8 cellular contexts compared by ENCODE assay signal in the genomic region with DNA sequence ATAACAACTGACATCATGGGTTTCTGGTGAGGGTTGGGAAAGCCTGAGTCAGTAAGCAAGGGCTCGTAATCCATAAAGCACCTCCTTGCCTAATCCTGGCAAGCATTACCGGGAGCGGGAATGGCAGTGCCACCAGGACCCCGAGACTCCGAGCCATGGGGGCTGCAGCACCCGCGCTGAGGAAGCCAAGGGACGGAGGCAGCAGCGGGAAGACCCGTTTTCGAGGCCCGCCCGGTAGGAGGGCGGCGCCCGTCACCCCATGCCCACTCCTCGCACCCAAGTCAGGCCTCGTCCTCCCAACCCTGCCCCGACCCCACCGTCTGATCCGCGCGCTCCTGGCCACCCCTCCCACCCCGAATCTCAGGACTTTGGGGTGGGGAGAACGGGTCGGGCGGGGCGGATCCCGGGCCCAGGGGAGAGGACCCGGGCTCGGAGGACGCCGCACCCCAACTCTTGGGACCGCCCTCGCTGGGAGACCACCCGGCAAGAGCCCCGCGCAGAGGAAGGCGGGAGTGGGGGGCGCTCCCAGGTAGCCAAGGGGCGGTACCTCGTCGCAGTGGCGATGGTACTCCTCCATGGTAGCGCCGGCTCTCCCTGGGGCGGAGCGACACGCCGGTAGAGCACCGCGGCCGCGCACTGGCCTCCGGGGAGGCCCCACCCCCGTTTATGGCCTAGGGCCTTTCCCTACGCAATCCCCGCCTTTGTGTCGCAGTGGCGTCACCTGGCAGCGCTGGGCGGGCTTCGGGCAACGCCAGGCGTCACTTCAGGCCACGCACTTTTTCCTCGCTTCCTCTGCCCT. TPM values are rescaled to one million over a fixed set of nuclear protein-coding genes. Genes with fewer than 3 reads are reported as not detected.
DNase-seq lines count a peak whose midpoint lies in the region; ATAC-seq and TF ChIP-seq lines count a peak whose summit lies in the region.

A gene with protein sequence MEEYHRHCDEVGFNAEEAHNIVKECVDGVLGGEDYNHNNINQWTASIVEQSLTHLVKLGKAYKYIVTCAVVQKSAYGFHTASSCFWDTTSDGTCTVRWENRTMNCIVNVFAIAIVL (minus strand): TSS at position 638 of the 799 bp plus-strand sequence. CDS start 61 bp downstream, at position 577.

- H3K27me3 Mint-ChIP-seq in activated T-cell treated with anti-CD3 and anti-CD28 coated beads, Interleukin-2, amount 50 U/mL, for 4 hours (ENCODE audit: low read depth), result no peaks in the 10 kb centered on the region

- no peak for TF ChIP-seq CTCF in GM20000 (IDR thresholded peaks at IDR 0.05; ENCODE audit: extremely low read depth, missing control alignments)
- TF ChIP-seq CTCF in OCI-LY3 (IDR thresholded peaks at IDR 0.05; ENCODE audit: low read depth, low read length), result no peak

- H3K9me3 Mint-ChIP-seq in activated T-cell treated with anti-CD3 and anti-CD28 coated beads, Interleukin-2, amount 50 U/mL, for 4 hours, result no peaks in the 10 kb centered on the region

- H3K9ac ChIP-seq in OCI-LY3 (ENCODE audit: low read length) (peak within 1 kb of the TSS; percentile 90), mucosa of stomach (ENCODE audit: low read length) (peak within 1 kb of the TSS; percentile 86)

- H3K36me3 ChIP-seq in OCI-LY3 (replicated peaks; ENCODE audit: low read depth, low read length) (no peaks in the 10 kb centered on the region), mucosa of stomach (ENCODE audit: control insufficient read depth, insufficient read depth, low read length) (no peaks in the 10 kb centered on the region)

- H3K36me3 Mint-ChIP-seq in activated T-cell treated with anti-CD3 and anti-CD28 coated beads, Interleukin-2, amount 50 U/mL, for 4 hours (ENCODE audit: insufficient read depth), result peaks cover 2% of the 10 kb centered on the region

- no peaks in the 10 kb centered on the region for H3K79me2 ChIP-seq in OCI-LY3 (ENCODE audit: low read length)

- no peaks in the 10 kb centered on the region for H4K20me1 ChIP-seq in OCI-LY3 (ENCODE audit: insufficient read depth, low read length)

- H3K4me1 ChIP-seq in OCI-LY3 (ENCODE audit: low read length), result peaks cover 11% of the 10 kb centered on the region; the same call in 1 of the 2 replicates
- H3K4me1 ChIP-seq in mucosa of stomach (ENCODE audit: control insufficient read depth, insufficient read depth, low read length), result no peaks in the 10 kb centered on the region

- H3K4me1 Mint-ChIP-seq in activated T-cell treated with anti-CD3 and anti-CD28 coated beads, Interleukin-2, amount 50 U/mL, for 4 hours (ENCODE audit: low read depth), result peaks cover 28% of the 10 kb centered on the region

- H3K27me3 ChIP-seq in OCI-LY3 (ENCODE audit: low read depth, low read length) (no peaks in the 10 kb centered on the region), mucosa of stomach (ENCODE audit: control insufficient read depth, insufficient read depth, low read length) (no peaks in the 10 kb centered on the region)

- peak within 1 kb of the TSS; percentile 45; the same call in 1 of the 2 replicates for H3K27ac ChIP-seq in OCI-LY3 (ENCODE audit: low read length)

- H3K4me2 ChIP-seq in OCI-LY3 (ENCODE audit: low read length), result peak within 1 kb of the TSS; percentile 96

- DNase-seq in COLO668 (lab: John Stamatoyannopoulos, UW; ENCODE audit: unreplicated experiment) (peak; percentile 90), GM20000 (ENCODE audit: low spot score) (peak; percentile 83), HT-29 (ENCODE audit: low spot score) (peak; percentile 71)
- peak; percentile 62 for DNase-seq in activated T-cell treated with anti-CD3 and anti-CD28 coated beads, Interleukin-2, amount 50 U/mL, for 4 hours
- peak; percentile 39 for DNase-seq in stimulated activated CD8-positive, alpha-beta memory T cell treated with anti-CD3 and anti-CD28 coated beads, Interleukin-7, amount 100 ng/mL, for 24 hours (ENCODE audit: low read depth)

- ATAC-seq in activated T-cell treated with anti-CD3 and anti-CD28 coated beads, Interleukin-2, amount 50 U/mL, for 4 hours, result peak; percentile 92 to 93
- peak; percentile 94 for ATAC-seq in esophagus mucosa

- peak within 1 kb of the TSS; percentile 100 for H2AFZ ChIP-seq in OCI-LY3 (ENCODE audit: low read depth, low read length)

- no peaks in the 10 kb centered on the region for H3K9me3 ChIP-seq in OCI-LY3 (ENCODE audit: insufficient read depth, low read length)
- H3K9me3 ChIP-seq in mucosa of stomach (ENCODE audit: control insufficient read depth, low read length), result no peaks in the 10 kb centered on the region

- H3K4me3 ChIP-seq in OCI-LY3 (ENCODE audit: low read length) (peak within 1 kb of the TSS; percentile 99), mucosa of stomach (ENCODE audit: low read length) (peak within 1 kb of the TSS; percentile 28)

- H3K4me3 Mint-ChIP-seq in activated T-cell treated with anti-CD3 and anti-CD28 coated beads, Interleukin-2, amount 50 U/mL, for 4 hours, result peak within 1 kb of the TSS; percentile 78

RNA-seq across cellular contexts. Expression of the gene that starts here (rescaled TPM):
- total RNA-seq in HT-29 (2014; rRNA removed; shearing (Covaris generic)), result 20.1 and 23.9 TPM in 2 replicates
- total RNA-seq in activated T-cell treated with anti-CD3 and anti-CD28 coated beads, Interleukin-2, amount 50 U/mL, for 4 hours, result 10 to 100 TPM; 10.0 to 14.9 (median 11.5) TPM
- 46.0 TPM for total RNA-seq in esophagus mucosa

Comparison
In these comparisons a context has a peak if more than half of its experiments do, and no peak if none do; other contexts are left out.
1. Peak in every context shown above with its lines: DNase-seq, ATAC-seq, H3K4me3 ChIP-seq and H3K27ac ChIP-seq.
2. DNase-seq: peak in every context shown above with its lines; median percentile 90 in COLO668; 83 in GM20000; 71 in HT-29; 62 in activated T-cell treated with anti-CD3 and anti-CD28 coated beads, Interleukin-2, amount 50 U/mL, for 4 hours; 39 in stimulated activated CD8-positive, alpha-beta memory T cell treated with anti-CD3 and anti-CD28 coated beads, Interleukin-7, amount 100 ng/mL, for 24 hours.